Comparison of ENCODE assay signal across 19 cellular contexts in the genomic region with DNA sequence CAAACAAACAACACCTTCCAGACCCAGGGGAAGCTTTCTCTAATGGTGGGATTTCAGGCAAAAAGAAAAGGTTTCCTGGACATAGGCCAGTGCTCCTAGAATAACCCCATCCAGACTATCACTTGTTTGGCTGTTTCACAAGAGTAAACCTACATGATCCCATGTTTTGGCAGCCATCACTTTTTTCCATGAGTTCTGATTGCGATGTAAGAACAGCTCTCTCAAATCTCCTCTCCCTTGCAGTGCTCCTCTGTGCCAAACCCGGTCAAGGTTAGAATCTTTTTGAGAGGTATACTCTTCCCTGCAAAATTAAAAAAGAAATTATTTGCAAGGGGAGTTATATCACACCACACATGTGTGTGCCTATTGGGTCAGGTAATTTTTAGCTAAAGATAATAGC. TPM values are rescaled to one million over a fixed set of nuclear protein-coding genes. Genes with fewer than 3 reads are reported as not detected.
DNase-seq lines count a peak whose midpoint lies in the region; ATAC-seq and TF ChIP-seq lines count a peak whose summit lies in the region.
"Had no signal": no experiment of that assay in that cellular context is flagged by ENCODE, and none has a peak within 500 bp of the region (broad histone marks: within the 10 kb centered on the region; RNA-seq: fewer than 3 reads in every experiment).

No MANE protein-coding gene starts in this region.

- no peaks in the 10 kb centered on the region for H3K9me3 Mint-ChIP-seq in activated CD4-positive, alpha-beta T cell treated with anti-CD3 and anti-CD28 coated beads, Interleukin-2, amount 10 ng/mL, durations not matched to agents 24 days and 14 days
- peaks cover 0 to 1% (median 0%) of the 10 kb centered on the region in 5 donors for H3K9me3 Mint-ChIP-seq in CD8-positive, alpha-beta memory T cell
- H3K9me3 Mint-ChIP-seq: CD4-positive, CD25-positive, alpha-beta regulatory T cell had no signal

- peak in 7 of 8 donors; percentile 34 to 93 (median 76) for ATAC-seq in heart right ventricle
- no peak for ATAC-seq in stimulated activated naive CD8-positive, alpha-beta T cell treated with anti-CD3 and anti-CD28 coated beads, Interleukin-15, Interleukin-2, amounts not matched to agents 100 U/mL and 50 U/mL, for 24 hours

- no peak overlapping the region for H3K9ac ChIP-seq in SK-N-MC (ENCODE audit: insufficient read length)
- H3K9ac ChIP-seq: BLaER1 treated with 17β-estradiol and CSF1 and Interleukin-3, amounts not matched to agents 10 nM and 100 nM; GM23248 had no signal

- H3K9me3 ChIP-seq in heart right ventricle (no peaks in the 10 kb centered on the region), SK-N-MC (ENCODE audit: low read depth, low read length) (no peaks in the 10 kb centered on the region)
- no peaks in the 10 kb centered on the region for H3K9me3 ChIP-seq in CD8-positive, alpha-beta memory T cell (ENCODE audit: low read length)

- H3K36me3 ChIP-seq in heart right ventricle (no peaks in the 10 kb centered on the region), SK-N-MC (ENCODE audit: insufficient read depth, low read length) (peaks cover 45% of the 10 kb centered on the region)
- no peaks in the 10 kb centered on the region for H3K36me3 ChIP-seq in CD8-positive, alpha-beta memory T cell (ENCODE audit: insufficient read depth, low read length)
- H3K36me3 ChIP-seq: BLaER1 treated with 17β-estradiol and CSF1 and Interleukin-3, amounts not matched to agents 10 nM and 100 nM had no signal

- peak overlapping the region; percentile 34 for H3K27ac Mint-ChIP-seq in activated CD4-positive, alpha-beta T cell treated with anti-CD3 and anti-CD28 coated beads, Interleukin-2, amount 10 ng/mL, durations not matched to agents 24 days and 14 days
- no peak overlapping the region for H3K27ac Mint-ChIP-seq in CD8-positive, alpha-beta memory T cell
- H3K27ac Mint-ChIP-seq: CD4-positive, CD25-positive, alpha-beta regulatory T cell; H9; IgD-negative memory B cell had no signal

- POLR2A ChIA-PET in CD8-positive, alpha-beta memory T cell (lab: Charles Lee): no interaction called here

- H3K4me3 Mint-ChIP-seq in activated CD4-positive, alpha-beta T cell treated with anti-CD3 and anti-CD28 coated beads, Interleukin-2, amount 10 ng/mL, durations not matched to agents 24 days and 14 days: no peak overlapping the region
- H3K4me3 Mint-ChIP-seq in CD8-positive, alpha-beta memory T cell: no peak overlapping the region
- H3K4me3 Mint-ChIP-seq: CD4-positive, CD25-positive, alpha-beta regulatory T cell; H9; IgD-negative memory B cell had no signal

- H3K27me3 ChIP-seq in heart right ventricle: peaks cover 0 to 15% (median 0%) of the 10 kb centered on the region in 7 donors
- peaks cover 4% of the 10 kb centered on the region for H3K27me3 ChIP-seq in CD8-positive, alpha-beta memory T cell (ENCODE audit: insufficient read depth, low read length, poor library complexity, severe bottlenecking)
- H3K27me3 ChIP-seq: BLaER1 treated with 17β-estradiol and CSF1 and Interleukin-3, amounts not matched to agents 10 nM and 100 nM had no signal

- H3K4me3 ChIP-seq in heart right ventricle (no peak overlapping the region), SK-N-MC (no peak overlapping the region)
- H3K4me3 ChIP-seq in CD8-positive, alpha-beta memory T cell (ENCODE audit: low read length): no peak overlapping the region
- H3K4me3 ChIP-seq: BLaER1 treated with 17β-estradiol and CSF1 and Interleukin-3, amounts not matched to agents 10 nM and 100 nM; GM23248 had no signal

- H3K27ac ChIP-seq in heart right ventricle (no peak overlapping the region), SK-N-MC (peak overlapping the region; percentile 75)
- no peak overlapping the region for H3K27ac ChIP-seq in CD8-positive, alpha-beta memory T cell (ENCODE audit: low read depth, low read length)
- H3K27ac ChIP-seq: BLaER1 treated with 17β-estradiol and CSF1 and Interleukin-3, amounts not matched to agents 10 nM and 100 nM; GM23248 had no signal

- no peaks in the 10 kb centered on the region for H3K4me1 Mint-ChIP-seq in activated CD4-positive, alpha-beta T cell treated with anti-CD3 and anti-CD28 coated beads, Interleukin-2, amount 10 ng/mL, durations not matched to agents 24 days and 14 days
- no peaks in the 10 kb centered on the region for H3K4me1 Mint-ChIP-seq in CD8-positive, alpha-beta memory T cell
- H3K4me1 Mint-ChIP-seq: CD4-positive, CD25-positive, alpha-beta regulatory T cell; IgD-negative memory B cell had no signal

- CTCF ChIA-PET in CD8-positive, alpha-beta memory T cell (lab: Charles Lee): interaction anchor here (1.8 kb wide), 1 partner anchor 10 kb away, joined by 3 read pairs; no protein-coding TSS in a partner anchor

- intact Hi-C loops in activated CD4-positive, alpha-beta T cell treated with anti-CD3 and anti-CD28 coated beads, Interleukin-2, amount 10 ng/mL, durations not matched to agents 24 days and 14 days (cut with micrococcal nuclease): no loop called here
- intact Hi-C loops in heart right ventricle (cut with DNase I): no loop called here
- intact Hi-C loops in cardiac septum (cut with DNase I): no loop called here

- no peak for TF ChIP-seq CTCF in heart right ventricle (IDR thresholded peaks at IDR 0.05)

- WGBS in heart right ventricle, 2 donors: 36 to 43% methylated on average over 2 of the region's 2 CpGs

- H3K27me3 Mint-ChIP-seq in activated CD4-positive, alpha-beta T cell treated with anti-CD3 and anti-CD28 coated beads, Interleukin-2, amount 10 ng/mL, durations not matched to agents 24 days and 14 days: peaks cover 33% of the 10 kb centered on the region
- H3K27me3 Mint-ChIP-seq in CD8-positive, alpha-beta memory T cell: peaks cover 10 to 58% of the 10 kb centered on the region in 2 donors

- no peak for DNase-seq in activated CD4-positive, alpha-beta T cell treated with anti-CD3 and anti-CD28 coated beads, Interleukin-2, amount 10 ng/mL, durations not matched to agents 24 days and 14 days
- no peak for DNase-seq in activated CD4-positive, alpha-beta T cell treated with anti-CD3 and anti-CD28 coated beads for 1 hour
- DNase-seq in heart right ventricle (peak in 1 of 2 donors; percentile 24), cardiac septum (ENCODE audit: low spot score) (no peak), SK-N-MC (ENCODE audit: low read depth, low spot score) (no peak)
- no peak for DNase-seq in CD8-positive, alpha-beta memory T cell
- DNase-seq in stimulated activated naive CD8-positive, alpha-beta T cell treated with anti-CD3 and anti-CD28 coated beads, Interleukin-15, Interleukin-2, amounts not matched to agents 100 U/mL and 50 U/mL, for 24 hours: no peak
- DNase-seq: 8988T; ACHN; Calu3; CD4-positive, CD25-positive, alpha-beta regulatory T cell; DMS 273 treated with DMSO at 0.1 percent for 48 hours; DMS79 treated with DMSO at 0.1 percent for 48 hours; EL; GM23248 had no signal

- no peaks in the 10 kb centered on the region for H3K4me1 ChIP-seq in heart right ventricle
- no peaks in the 10 kb centered on the region for H3K4me1 ChIP-seq in CD8-positive, alpha-beta memory T cell (ENCODE audit: insufficient read depth, low read length)

- H3K36me3 Mint-ChIP-seq in activated CD4-positive, alpha-beta T cell treated with anti-CD3 and anti-CD28 coated beads, Interleukin-2, amount 10 ng/mL, durations not matched to agents 24 days and 14 days (ENCODE audit: low read depth): no peaks in the 10 kb centered on the region
- no peaks in the 10 kb centered on the region for H3K36me3 Mint-ChIP-seq in CD8-positive, alpha-beta memory T cell
- H3K36me3 Mint-ChIP-seq: CD4-positive, CD25-positive, alpha-beta regulatory T cell had no signal

RNA-seq across cellular contexts. Expression of a gene that starts 11.9 kb away (rescaled TPM):
- total RNA-seq in activated CD4-positive, alpha-beta T cell treated with anti-CD3 and anti-CD28 coated beads, Interleukin-2, amount 10 ng/mL, durations not matched to agents 24 days and 14 days: not detected in 2 replicates
- total RNA-seq in heart right ventricle (not detected), cardiac septum (not detected)
- polyA plus RNA-seq in heart right ventricle: not detected
- total RNA-seq in CD8-positive, alpha-beta memory T cell: not detected
- not detected for polyA plus RNA-seq in CD8-positive, alpha-beta memory T cell
- total RNA-seq: Calu3; CD4-positive, CD25-positive, alpha-beta regulatory T cell; GM23248; H9; HT1080 had no signal
- polyA plus RNA-seq: CD4-positive, CD25-positive, alpha-beta regulatory T cell; GM23248; IgD-negative memory B cell had no signal

RNA-seq across cellular contexts. Expression of a gene that starts 41.4 kb away (rescaled TPM):
- total RNA-seq in activated CD4-positive, alpha-beta T cell treated with anti-CD3 and anti-CD28 coated beads, Interleukin-2, amount 10 ng/mL, durations not matched to agents 24 days and 14 days: not detected in 2 replicates
- total RNA-seq in heart right ventricle (not detected), cardiac septum (not detected)
- not detected for polyA plus RNA-seq in heart right ventricle
- not detected for total RNA-seq in CD8-positive, alpha-beta memory T cell
- not detected for polyA plus RNA-seq in CD8-positive, alpha-beta memory T cell
- total RNA-seq: Calu3; CD4-positive, CD25-positive, alpha-beta regulatory T cell; GM23248; HT1080 had no signal
- polyA plus RNA-seq: CD4-positive, CD25-positive, alpha-beta regulatory T cell; GM23248; IgD-negative memory B cell had no signal
